Comparison of ENCODE assay signal across 31 cellular contexts in the genomic region with DNA sequence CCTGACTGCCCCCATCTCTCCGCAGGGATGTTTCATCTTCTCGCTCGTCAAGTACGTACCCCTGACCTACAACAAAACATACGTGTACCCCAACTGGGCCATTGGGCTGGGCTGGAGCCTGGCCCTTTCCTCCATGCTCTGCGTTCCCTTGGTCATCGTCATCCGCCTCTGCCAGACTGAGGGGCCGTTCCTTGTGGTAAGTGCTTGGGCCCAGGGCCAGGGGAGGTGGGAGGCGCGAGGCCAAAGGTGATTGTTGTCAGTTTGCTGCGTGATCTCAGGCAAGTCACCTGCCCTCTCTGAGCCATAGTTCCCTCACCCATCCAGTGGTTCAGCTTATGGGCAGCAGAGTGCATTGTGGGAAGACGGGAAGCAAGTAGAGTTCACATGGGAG. TPM values are rescaled to one million over a fixed set of nuclear protein-coding genes. Genes with fewer than 3 reads are reported as not detected.
A peak's percentile ranks its signal among the peaks of the same experiment; 100 is the strongest.
DNase-seq lines count a peak whose midpoint lies in the region; ATAC-seq, FAIRE-seq and TF ChIP-seq lines count a peak whose summit lies in the region.
"Had no signal": no experiment of that assay in that cellular context is flagged by ENCODE, and none has a peak within 500 bp of the region (broad histone marks: within the 10 kb centered on the region; RNA-seq: fewer than 3 reads in every experiment).

No MANE protein-coding gene starts in this region.

- H3K9me1 ChIP-seq in keratinocyte (ENCODE audit: control insufficient read depth, extremely low read depth, insufficient read depth, low read length) = peaks cover 2% of the 10 kb centered on the region

- no peak overlapping the region for H3K27ac ChIP-seq in keratinocyte (ENCODE audit: control insufficient read depth, insufficient read depth, low read length)
- no peak overlapping the region for H3K27ac ChIP-seq in neural progenitor cell
- H3K27ac ChIP-seq: body of pancreas, C4-2B, gastroesophageal sphincter, GM23248, hepatocyte, SK-N-MC, testis had no signal

- H4K20me1 ChIP-seq in keratinocyte (ENCODE audit: control insufficient read depth, extremely low read depth, insufficient read depth, low read length) (no peaks in the 10 kb centered on the region), neural progenitor cell (ENCODE audit: low read depth) (no peaks in the 10 kb centered on the region)

- DNase-seq in activated naive CD4-positive, alpha-beta T cell treated with anti-CD3 and anti-CD28 coated beads for 36 hours = no peak
- no peak for DNase-seq in activated CD8-positive, alpha-beta T cell treated with anti-CD3 and anti-CD28 coated beads, Interleukin-2, amount 10 ng/mL, durations not matched to agents 7 days and 5 days
- no peak for DNase-seq in keratinocyte (ENCODE audit: low read depth, low spot score)
- no peak for DNase-seq in sciatic nerve (ENCODE audit: low spot score)
- no peak for DNase-seq in neural progenitor cell (ENCODE audit: low spot score)
- DNase-seq in GM19238 (ENCODE audit: insufficient read length, low spot score) = no peak
- DNase-seq in stimulated activated CD4-positive, alpha-beta T cell treated with anti-CD3 and anti-CD28 coated beads, Interleukin-4, amount 100 ng/mL, for 1 hour = no peak
- DNase-seq: activated naive CD4-positive, alpha-beta T cell treated with Interleukin-2 at 50 U/mL for 16 hours; body of pancreas; cerebellar nuclear complex; DMS79 treated with DMSO at 0.1 percent for 48 hours; dorsolateral prefrontal cortex; GDM1; GM23248; HFFc6; NCI-H1092 treated with DMSO at 0.1 percent for 48 hours; NCI-H1930; NCI-H526; PC-3 had no signal

- FAIRE-seq in keratinocyte (lab: Jason Lieb, UNC) = peak; percentile 5
- FAIRE-seq: TTC549 had no signal

- H3K4me3 ChIP-seq in keratinocyte (ENCODE audit: control insufficient read depth in 2 of 3, extremely low read depth in 1 of 3, insufficient read depth in 2 of 3, low read depth in 1 of 3, low read length in 3 of 3) = no peak overlapping the region
- no peak overlapping the region for H3K4me3 ChIP-seq in neural progenitor cell
- H3K4me3 ChIP-seq: adrenal gland, body of pancreas, dorsolateral prefrontal cortex, gastroesophageal sphincter, GM23248, hepatocyte, SK-N-MC, skin epidermis, testis had no signal

- H3K9me3 ChIP-seq in keratinocyte (ENCODE audit: control insufficient read depth, low read depth, low read length) (no peaks in the 10 kb centered on the region), neural progenitor cell (ENCODE audit: low read depth) (no peaks in the 10 kb centered on the region)
- H3K9me3 ChIP-seq: adrenal gland, body of pancreas, gastroesophageal sphincter, testis had no signal

- peaks cover 0 to 8% of the 10 kb centered on the region in 2 experiments for H3K36me3 ChIP-seq in keratinocyte (ENCODE audit: control insufficient read depth in 2 of 2, extremely low read depth in 1 of 2, insufficient read depth in 2 of 2, low read length in 2 of 2)
- H3K36me3 ChIP-seq in neural progenitor cell = no peaks in the 10 kb centered on the region

- H3K27me3 ChIP-seq in keratinocyte (ENCODE audit: control insufficient read depth, extremely low read depth, insufficient read depth, low read length) (no peaks in the 10 kb centered on the region), neural progenitor cell (no peaks in the 10 kb centered on the region)
- H3K27me3 ChIP-seq: adrenal gland, body of pancreas, dorsolateral prefrontal cortex, gastroesophageal sphincter, hepatocyte, testis had no signal

- TF ChIP-seq CTCF in keratinocyte (optimal IDR thresholded peaks at IDR 0.05 in 1 of 3, IDR thresholded peaks at IDR 0.05 in 1 of 3, conservative IDR thresholded peaks at IDR 0.05 in 1 of 3; ENCODE audit: extremely low read depth in 1 of 3, insufficient read depth in 2 of 3, low read length in 3 of 3) (no peak), neural progenitor cell (IDR thresholded peaks at IDR 0.05) (no peak)

- ATAC-seq in activated CD8-positive, alpha-beta T cell treated with anti-CD3 and anti-CD28 coated beads, Interleukin-2, amount 10 ng/mL, durations not matched to agents 7 days and 5 days = no peak
- peak; percentile 8 for ATAC-seq in sciatic nerve
- ATAC-seq: PC-3 had no signal

- peak overlapping the region; percentile 35 for H3K27ac Mint-ChIP-seq in activated naive CD4-positive, alpha-beta T cell treated with anti-CD3 and anti-CD28 coated beads, Interleukin-2, amount 50 U/mL, for 24 hours
- no peak overlapping the region for H3K27ac Mint-ChIP-seq in activated naive CD4-positive, alpha-beta T cell treated with anti-CD3 and anti-CD28 coated beads for 36 hours
- H3K27ac Mint-ChIP-seq in activated CD8-positive, alpha-beta T cell treated with anti-CD3 and anti-CD28 coated beads, Interleukin-2, amount 10 ng/mL, durations not matched to agents 7 days and 5 days = peak overlapping the region; percentile 7
- H3K27ac Mint-ChIP-seq in neural progenitor cell = no peak overlapping the region
- H3K27ac Mint-ChIP-seq: HFFc6; stimulated activated naive CD8-positive, alpha-beta T cell treated with anti-CD3 and anti-CD28 coated beads, Interleukin-15, Interleukin-2, amounts not matched to agents 100 ng/mL and 50 ng/mL, for 24 hours had no signal

- H3K4me1 ChIP-seq in keratinocyte (ENCODE audit: control insufficient read depth, extremely low read depth, insufficient read depth, low read length) (peaks cover 18% of the 10 kb centered on the region), neural progenitor cell (no peaks in the 10 kb centered on the region)
- H3K4me1 ChIP-seq: body of pancreas had no signal

- H3K36me3 Mint-ChIP-seq in activated naive CD4-positive, alpha-beta T cell treated with anti-CD3 and anti-CD28 coated beads, Interleukin-2, amount 50 U/mL, for 24 hours = peaks cover 26% of the 10 kb centered on the region
- peaks cover 33% of the 10 kb centered on the region for H3K36me3 Mint-ChIP-seq in activated naive CD4-positive, alpha-beta T cell treated with anti-CD3 and anti-CD28 coated beads for 36 hours (ENCODE audit: low read depth)
- peaks cover 38% of the 10 kb centered on the region for H3K36me3 Mint-ChIP-seq in activated CD8-positive, alpha-beta T cell treated with anti-CD3 and anti-CD28 coated beads, Interleukin-2, amount 10 ng/mL, durations not matched to agents 7 days and 5 days (ENCODE audit: low read depth)
- H3K36me3 Mint-ChIP-seq in neural progenitor cell = peaks cover 13% of the 10 kb centered on the region

- CTCF ChIA-PET in activated naive CD4-positive, alpha-beta T cell treated with anti-CD3 and anti-CD28 coated beads for 36 hours (lab: Charles Lee) = no interaction called here
- CTCF ChIA-PET in activated CD8-positive, alpha-beta T cell treated with anti-CD3 and anti-CD28 coated beads, Interleukin-2, amount 10 ng/mL, durations not matched to agents 7 days and 5 days (lab: Charles Lee) = no interaction called here

- intact Hi-C loops in activated naive CD4-positive, alpha-beta T cell treated with anti-CD3 and anti-CD28 coated beads for 36 hours (cut with micrococcal nuclease) = no loop called here
- intact Hi-C loops in sciatic nerve (cut with DNase I) = no loop called here

- H3K27me3 Mint-ChIP-seq in activated naive CD4-positive, alpha-beta T cell treated with anti-CD3 and anti-CD28 coated beads, Interleukin-2, amount 50 U/mL, for 24 hours = no peaks in the 10 kb centered on the region
- H3K27me3 Mint-ChIP-seq in activated naive CD4-positive, alpha-beta T cell treated with anti-CD3 and anti-CD28 coated beads for 36 hours (ENCODE audit: low read depth) = no peaks in the 10 kb centered on the region
- no peaks in the 10 kb centered on the region for H3K27me3 Mint-ChIP-seq in activated CD8-positive, alpha-beta T cell treated with anti-CD3 and anti-CD28 coated beads, Interleukin-2, amount 10 ng/mL, durations not matched to agents 7 days and 5 days (ENCODE audit: low read depth)
- peaks cover 2% of the 10 kb centered on the region for H3K27me3 Mint-ChIP-seq in neural progenitor cell (ENCODE audit: insufficient read depth, low read depth)
- H3K27me3 Mint-ChIP-seq: stimulated activated naive CD8-positive, alpha-beta T cell treated with anti-CD3 and anti-CD28 coated beads, Interleukin-15, Interleukin-2, amounts not matched to agents 100 ng/mL and 50 ng/mL, for 24 hours had no signal

- no peaks in the 10 kb centered on the region for H3K9me3 Mint-ChIP-seq in activated naive CD4-positive, alpha-beta T cell treated with anti-CD3 and anti-CD28 coated beads, Interleukin-2, amount 50 U/mL, for 24 hours
- H3K9me3 Mint-ChIP-seq in activated naive CD4-positive, alpha-beta T cell treated with anti-CD3 and anti-CD28 coated beads for 36 hours = no peaks in the 10 kb centered on the region
- H3K9me3 Mint-ChIP-seq in activated CD8-positive, alpha-beta T cell treated with anti-CD3 and anti-CD28 coated beads, Interleukin-2, amount 10 ng/mL, durations not matched to agents 7 days and 5 days (ENCODE audit: insufficient read depth) = no peaks in the 10 kb centered on the region
- no peaks in the 10 kb centered on the region for H3K9me3 Mint-ChIP-seq in neural progenitor cell
- H3K9me3 Mint-ChIP-seq: HFFc6; stimulated activated naive CD8-positive, alpha-beta T cell treated with anti-CD3 and anti-CD28 coated beads, Interleukin-15, Interleukin-2, amounts not matched to agents 100 ng/mL and 50 ng/mL, for 24 hours had no signal

- H3K79me2 ChIP-seq in keratinocyte (ENCODE audit: control insufficient read depth, insufficient read depth, low read length) (no peaks in the 10 kb centered on the region), neural progenitor cell (ENCODE audit: low read depth) (no peaks in the 10 kb centered on the region)
- H3K79me2 ChIP-seq: hepatocyte had no signal

- dilution Hi-C loops in keratinocyte (cut with MboI; ENCODE audit: extremely low pct_ligation_motif_present, low sequenced_read_pairs) = no loop called here

- H3K4me3 Mint-ChIP-seq in activated naive CD4-positive, alpha-beta T cell treated with anti-CD3 and anti-CD28 coated beads, Interleukin-2, amount 50 U/mL, for 24 hours = no peak overlapping the region
- H3K4me3 Mint-ChIP-seq in activated naive CD4-positive, alpha-beta T cell treated with anti-CD3 and anti-CD28 coated beads for 36 hours = no peak overlapping the region
- H3K4me3 Mint-ChIP-seq in activated CD8-positive, alpha-beta T cell treated with anti-CD3 and anti-CD28 coated beads, Interleukin-2, amount 10 ng/mL, durations not matched to agents 7 days and 5 days = no peak overlapping the region
- no peak overlapping the region for H3K4me3 Mint-ChIP-seq in neural progenitor cell
- H3K4me3 Mint-ChIP-seq: HFFc6; stimulated activated naive CD8-positive, alpha-beta T cell treated with anti-CD3 and anti-CD28 coated beads, Interleukin-15, Interleukin-2, amounts not matched to agents 100 ng/mL and 50 ng/mL, for 24 hours had no signal

- H3K4me1 Mint-ChIP-seq in activated naive CD4-positive, alpha-beta T cell treated with anti-CD3 and anti-CD28 coated beads, Interleukin-2, amount 50 U/mL, for 24 hours = no peaks in the 10 kb centered on the region
- H3K4me1 Mint-ChIP-seq in activated naive CD4-positive, alpha-beta T cell treated with anti-CD3 and anti-CD28 coated beads for 36 hours (ENCODE audit: low read depth) = no peaks in the 10 kb centered on the region
- H3K4me1 Mint-ChIP-seq in activated CD8-positive, alpha-beta T cell treated with anti-CD3 and anti-CD28 coated beads, Interleukin-2, amount 10 ng/mL, durations not matched to agents 7 days and 5 days (ENCODE audit: low read depth) = no peaks in the 10 kb centered on the region
- no peaks in the 10 kb centered on the region for H3K4me1 Mint-ChIP-seq in neural progenitor cell

- H3K4me2 ChIP-seq in keratinocyte (ENCODE audit: control insufficient read depth, extremely low read depth, insufficient read depth, low read depth, low read length) (no peak overlapping the region), neural progenitor cell (no peak overlapping the region)
- H3K4me2 ChIP-seq: hepatocyte had no signal

- POLR2A ChIA-PET in activated CD8-positive, alpha-beta T cell treated with anti-CD3 and anti-CD28 coated beads, Interleukin-2, amount 10 ng/mL, durations not matched to agents 7 days and 5 days (lab: Charles Lee) = no interaction called here

- no peak overlapping the region for H2AFZ ChIP-seq in keratinocyte (ENCODE audit: control insufficient read depth, low read length)
- H2AFZ ChIP-seq in neural progenitor cell (replicated peaks) = no peak overlapping the region
- H2AFZ ChIP-seq: GM23248, hepatocyte had no signal

- H3F3A ChIP-seq in neural progenitor cell (ENCODE audit: low read depth) = no peaks in the 10 kb centered on the region

- H3K9ac ChIP-seq in keratinocyte (ENCODE audit: control insufficient read depth, extremely low read depth, insufficient read depth, low read length) = no peak overlapping the region
- H3K9ac ChIP-seq in neural progenitor cell = no peak overlapping the region
- H3K9ac ChIP-seq: GM23248 had no signal

RNA-seq across cellular contexts. Expression of a gene that starts 58.5 kb away (rescaled TPM):
- not detected for total RNA-seq in activated naive CD4-positive, alpha-beta T cell treated with anti-CD3 and anti-CD28 coated beads for 36 hours
- total RNA-seq in activated CD8-positive, alpha-beta T cell treated with anti-CD3 and anti-CD28 coated beads, Interleukin-2, amount 10 ng/mL, durations not matched to agents 7 days and 5 days = not detected
- 0.01 to 0.09 TPM (median 0.01 TPM) in 3 replicates for polyA plus RNA-seq in keratinocyte
- 0.06 TPM for polyA plus RNA-seq in keratinocyte (2011; ENCODE audit: low read depth)
- polyA plus RNA-seq in keratinocyte (2011; cell fraction: cytosol; rRNA removed) = 0.04 and 0.06 TPM in 2 replicates
- polyA plus RNA-seq in keratinocyte (2011; cell fraction: nucleus; rRNA removed) = 0.18 and 0.29 TPM in 2 replicates
- polyA plus RNA-seq in keratinocyte (2012; ENCODE audit: low replicate concordance) = 0.07 TPM in 1 of 2 replicates, not detected in the other
- 0.13 to 1.7 TPM in 2 of 3 replicates, not detected in the other for polyA minus RNA-seq in keratinocyte
- not detected for polyA minus RNA-seq in keratinocyte (2011; cell fraction: cytosol; rRNA and poly(A)+ RNA removed)
- polyA minus RNA-seq in keratinocyte (2011; cell fraction: nucleus; rRNA and poly(A)+ RNA removed) = 0.42 TPM in 1 of 2 replicates, not detected in the other
- total RNA-seq in sciatic nerve (2.3 TPM), neural progenitor cell (ENCODE audit: low replicate concordance) (0.25 TPM in 1 of 2 replicates, not detected in the other)
- total RNA-seq: A172, HT-29 had no signal

Comparison
In these comparisons a context has a peak if more than half of its experiments do, and no peak if none do; other contexts are left out.
1. H3K27ac Mint-ChIP-seq: peak in activated naive CD4-positive, alpha-beta T cell treated with anti-CD3 and anti-CD28 coated beads, Interleukin-2, amount 50 U/mL, for 24 hours (single experiment) and activated CD8-positive, alpha-beta T cell treated with anti-CD3 and anti-CD28 coated beads, Interleukin-2, amount 10 ng/mL, durations not matched to agents 7 days and 5 days (single experiment); none in activated naive CD4-positive, alpha-beta T cell treated with anti-CD3 and anti-CD28 coated beads for 36 hours (single experiment) and neural progenitor cell (single experiment).